ENCODE assay signal across 1 cellular context in genomic region chr17:50276588-50277356, GRCh38.
TF ChIP-seq lines count a peak whose summit lies in the region.

No MANE protein-coding gene starts in this region.

TF ChIP-seq in SK-N-SH treated with all-trans-retinoic acid at 6 μM for 48 hours, 23 proteins besides CTCF, POLR2A, EP300 and RAD21 (continued from another document):
- TF ChIP-seq TSHZ2 (CRISPR knock-in tag; IDR thresholded peaks at IDR 0.05) (no peak), SNAI2 (CRISPR knock-in tag; IDR thresholded peaks at IDR 0.05) (no peak), OSR1 (CRISPR knock-in tag; IDR thresholded peaks at IDR 0.05) (no peak), ZC3H10 (CRISPR knock-in tag; IDR thresholded peaks at IDR 0.05) (no peak), ARNTL (CRISPR knock-in tag; IDR thresholded peaks at IDR 0.05; ENCODE audit: borderline replicate concordance, low read depth) (no peak), RARB (CRISPR knock-in tag; IDR thresholded peaks at IDR 0.05) (no peak), PPARA (CRISPR knock-in tag; IDR thresholded peaks at IDR 0.05; ENCODE audit: borderline replicate concordance) (no peak), BACH2 (CRISPR knock-in tag; IDR thresholded peaks at IDR 0.05; ENCODE audit: borderline replicate concordance) (no peak), POU6F1 (CRISPR knock-in tag; IDR thresholded peaks at IDR 0.05; ENCODE audit: borderline replicate concordance, low read depth) (no peak), TCF4 (CRISPR knock-in tag; IDR thresholded peaks at IDR 0.05; ENCODE audit: borderline replicate concordance) (no peak), ZFP30 (CRISPR knock-in tag; IDR thresholded peaks at IDR 0.05) (no peak), CSRNP3 (CRISPR knock-in tag; IDR thresholded peaks at IDR 0.05) (no peak)
- TF ChIP-seq, protein P1, sequence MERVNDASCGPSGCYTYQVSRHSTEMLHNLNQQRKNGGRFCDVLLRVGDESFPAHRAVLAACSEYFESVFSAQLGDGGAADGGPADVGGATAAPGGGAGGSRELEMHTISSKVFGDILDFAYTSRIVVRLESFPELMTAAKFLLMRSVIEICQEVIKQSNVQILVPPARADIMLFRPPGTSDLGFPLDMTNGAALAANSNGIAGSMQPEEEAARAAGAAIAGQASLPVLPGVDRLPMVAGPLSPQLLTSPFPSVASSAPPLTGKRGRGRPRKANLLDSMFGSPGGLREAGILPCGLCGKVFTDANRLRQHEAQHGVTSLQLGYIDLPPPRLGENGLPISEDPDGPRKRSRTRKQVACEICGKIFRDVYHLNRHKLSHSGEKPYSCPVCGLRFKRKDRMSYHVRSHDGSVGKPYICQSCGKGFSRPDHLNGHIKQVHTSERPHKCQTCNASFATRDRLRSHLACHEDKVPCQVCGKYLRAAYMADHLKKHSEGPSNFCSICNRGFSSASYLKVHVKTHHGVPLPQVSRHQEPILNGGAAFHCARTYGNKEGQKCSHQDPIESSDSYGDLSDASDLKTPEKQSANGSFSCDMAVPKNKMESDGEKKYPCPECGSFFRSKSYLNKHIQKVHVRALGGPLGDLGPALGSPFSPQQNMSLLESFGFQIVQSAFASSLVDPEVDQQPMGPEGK (CRISPR knock-in tag; IDR thresholded peaks at IDR 0.05; ENCODE audit: borderline replicate concordance) = no peak
- TF ChIP-seq, protein P2, sequence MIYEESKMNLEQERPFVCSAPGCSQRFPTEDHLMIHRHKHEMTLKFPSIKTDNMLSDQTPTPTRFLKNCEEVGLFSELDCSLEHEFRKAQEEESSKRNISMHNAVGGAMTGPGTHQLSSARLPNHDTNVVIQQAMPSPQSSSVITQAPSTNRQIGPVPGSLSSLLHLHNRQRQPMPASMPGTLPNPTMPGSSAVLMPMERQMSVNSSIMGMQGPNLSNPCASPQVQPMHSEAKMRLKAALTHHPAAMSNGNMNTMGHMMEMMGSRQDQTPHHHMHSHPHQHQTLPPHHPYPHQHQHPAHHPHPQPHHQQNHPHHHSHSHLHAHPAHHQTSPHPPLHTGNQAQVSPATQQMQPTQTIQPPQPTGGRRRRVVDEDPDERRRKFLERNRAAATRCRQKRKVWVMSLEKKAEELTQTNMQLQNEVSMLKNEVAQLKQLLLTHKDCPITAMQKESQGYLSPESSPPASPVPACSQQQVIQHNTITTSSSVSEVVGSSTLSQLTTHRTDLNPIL (CRISPR knock-in tag; IDR thresholded peaks at IDR 0.05; ENCODE audit: low read depth) = no peak
